8 cellular contexts compared by ENCODE assay signal in genomic region chr4:41693629-41694028, GRCh38. TPM values are rescaled to one million over a fixed set of nuclear protein-coding genes. Genes with fewer than 3 reads are reported as not detected.
DNase-seq lines count a peak whose midpoint lies in the region; ATAC-seq and TF ChIP-seq lines count a peak whose summit lies in the region.

No MANE protein-coding gene starts in this region.

- peaks cover 6% of the 10 kb centered on the region for H3K27me3 Mint-ChIP-seq in WTC11 (ENCODE audit: low read depth)

- peaks cover 9% of the 10 kb centered on the region for H3K4me1 Mint-ChIP-seq in WTC11

- 14% methylated on average over 2 of the region's 2 CpGs for whole genome bisulfite sequencing in right lobe of liver (ENCODE audit: insufficient coverage, low coverage, low lambda C conversion rate, missing lambda C conversion rate)

- no peak overlapping the region for H3K27ac Mint-ChIP-seq in WTC11

- no peak overlapping the region for H3K27ac ChIP-seq in right lobe of liver

- CTCF ChIA-PET in WTC11 (lab: Charles Lee), result interaction anchor here (0.6 to 1.9 kb wide), 6 partner anchors 30 to 415 kb away, joined by 3 to 7 read pairs (median 4); no protein-coding TSS in a partner anchor

- H3K36me3 ChIP-seq in right lobe of liver, result peaks cover 0 to 6% (median 2%) of the 10 kb centered on the region in 4 donors

- POLR2A ChIA-PET in WTC11 (lab: Charles Lee), result no interaction called here

- no peaks in the 10 kb centered on the region for H3K27me3 ChIP-seq in right lobe of liver

- H3K36me3 Mint-ChIP-seq in WTC11, result no peaks in the 10 kb centered on the region

- TF ChIP-seq CTCF in NB4 (IDR thresholded peaks at IDR 0.05; ENCODE audit: low read depth, low read length) (peak; percentile 40), WTC11 (IDR thresholded peaks at IDR 0.05) (no peak), right lobe of liver (IDR thresholded peaks at IDR 0.05) (peak; percentile 30 to 61 (median 50))

- H3K4me3 ChIP-seq in NB4 (ENCODE audit: low read depth, low read length) (no peak overlapping the region), right lobe of liver (no peak overlapping the region)

- intact Hi-C loops in right lobe of liver (cut with DNase I), result loop anchor here in 1 of 2 donors (10.0 kb wide), 1 partner anchor 191 kb away; no protein-coding TSS in a partner anchor

- DNase-seq in EL (peak; percentile 35), NB4 (ENCODE audit: low read depth) (peak; percentile 57), WTC11 (ENCODE audit: low spot score) (no peak), right lobe of liver (no peak), NCI-H226 (no peak), activated gamma-delta T cell treated with Interleukin-2 at 50 U/mL for 16 hours (no peak)

- H3K9me3 Mint-ChIP-seq in WTC11, result no peaks in the 10 kb centered on the region

- ATAC-seq in WTC11 (peak; percentile 35; the same call in 1 of the 2 replicates), right lobe of liver (peak; percentile 48 to 70 (median 52)), GM19351 (IDR thresholded peaks at IDR 0.05; ENCODE audit: unreplicated experiment) (no peak), HG02763 (IDR thresholded peaks at IDR 0.05; ENCODE audit: unreplicated experiment) (no peak)

- TF ChIP-seq POLR2A in NB4 (IDR thresholded peaks at IDR 0.05; ENCODE audit: extremely low read depth, insufficient read length), result no peak
- TF ChIP-seq POLR2A in right lobe of liver (IDR thresholded peaks at IDR 0.05), result no peak

- H3K4me3 Mint-ChIP-seq in WTC11, result no peak overlapping the region

- no peaks in the 10 kb centered on the region for H3K9me3 ChIP-seq in right lobe of liver

- H3K4me1 ChIP-seq in right lobe of liver, result no peaks in the 10 kb centered on the region

TF ChIP-seq in WTC11, 78 proteins besides CTCF, POLR2A, EP300 and RAD21:
- no peak for TF ChIP-seq TEAD4 (CRISPR knock-in tag; IDR thresholded peaks at IDR 0.05)
- no peak for TF ChIP-seq KAT7 (CRISPR knock-in tag; IDR thresholded peaks at IDR 0.05; ENCODE audit: borderline replicate concordance)

RNA-seq across cellular contexts. Expression of gene PHOX2B, which starts 54.9 kb away (rescaled TPM):
- not detected in 3 replicates for total RNA-seq in WTC11 (2021)
- total RNA-seq in right lobe of liver, result not detected

Comparison
In these comparisons a context has a peak if more than half of its experiments do, and no peak if none do; other contexts are left out.
1. DNase-seq: peak in EL (single experiment) and NB4 (single experiment); none in WTC11 (single experiment), right lobe of liver (0 of 3), NCI-H226 (single experiment) and activated gamma-delta T cell treated with Interleukin-2 at 50 U/mL for 16 hours (single experiment).
2. ATAC-seq: peak in WTC11 (single experiment) and right lobe of liver (4 of 4); none in GM19351 (single experiment) and HG02763 (single experiment).